2 cellular contexts compared by ENCODE assay signal in genomic region chr6:170429457-170429856, GRCh38.
TF ChIP-seq lines count a peak whose summit lies in the region.

No MANE protein-coding gene starts in this region.

TF ChIP-seq in SK-N-SH, 30 proteins besides CTCF, POLR2A, EP300 and RAD21 (continued from another document):
- TF ChIP-seq IRF3 (IDR thresholded peaks at IDR 0.05; ENCODE audit: low read depth, low read length) (no peak), RCOR1 (IDR thresholded peaks at IDR 0.05; ENCODE audit: low read length) (no peak), SMC3 (IDR thresholded peaks at IDR 0.05; ENCODE audit: low read depth, low read length) (no peak), NFIC (IDR thresholded peaks at IDR 0.05; ENCODE audit: borderline replicate concordance) (no peak), ELF1 (IDR thresholded peaks at IDR 0.05) (no peak), JUND (IDR thresholded peaks at IDR 0.05) (no peak), ZBTB33 (IDR thresholded peaks at IDR 0.05; ENCODE audit: borderline replicate concordance, low read depth) (no peak), USF2 (IDR thresholded peaks at IDR 0.05; ENCODE audit: borderline replicate concordance, low read depth, low read length) (no peak), YY1 (IDR thresholded peaks at IDR 0.05; ENCODE audit: low read depth) (no peak), MEF2A (IDR thresholded peaks at IDR 0.05; ENCODE audit: borderline replicate concordance, low read depth) (no peak), POLR2AphosphoS5 (IDR thresholded peaks at IDR 0.05; ENCODE audit: low read depth, low read length) (no peak), FOSL2 (IDR thresholded peaks at IDR 0.05; ENCODE audit: borderline replicate concordance, low read depth) (no peak), MAX (IDR thresholded peaks at IDR 0.05; ENCODE audit: low read depth) (no peak), EZH2phosphoT487 (IDR thresholded peaks at IDR 0.05; ENCODE audit: borderline replicate concordance, low read depth) (no peak)

TF ChIP-seq in SK-N-SH treated with all-trans-retinoic acid at 6 μM for 48 hours, 23 proteins besides CTCF, POLR2A, EP300 and RAD21 (continued from another document):
- no peak for TF ChIP-seq POU6F1 (CRISPR knock-in tag; IDR thresholded peaks at IDR 0.05; ENCODE audit: borderline replicate concordance, low read depth)
- TF ChIP-seq GLIS3 (CRISPR knock-in tag; IDR thresholded peaks at IDR 0.05), result no peak
- TF ChIP-seq ZNF8 (CRISPR knock-in tag; IDR thresholded peaks at IDR 0.05), result no peak
- TF ChIP-seq TOX (CRISPR knock-in tag; IDR thresholded peaks at IDR 0.05; ENCODE audit: borderline replicate concordance), result no peak
- no peak for TF ChIP-seq RARB (CRISPR knock-in tag; IDR thresholded peaks at IDR 0.05)
- TF ChIP-seq ZFP3 (CRISPR knock-in tag; IDR thresholded peaks at IDR 0.05), result no peak
- TF ChIP-seq ZFP30 (CRISPR knock-in tag; IDR thresholded peaks at IDR 0.05), result no peak
- TF ChIP-seq PPARA (CRISPR knock-in tag; IDR thresholded peaks at IDR 0.05; ENCODE audit: borderline replicate concordance), result no peak
- TF ChIP-seq ZNF565 (CRISPR knock-in tag; conservative IDR thresholded peaks at IDR 0.05; ENCODE audit: low read depth), result no peak
- TF ChIP-seq ZC3H10 (CRISPR knock-in tag; IDR thresholded peaks at IDR 0.05), result no peak
- TF ChIP-seq ZNF70 (CRISPR knock-in tag; IDR thresholded peaks at IDR 0.05), result no peak
- no peak for TF ChIP-seq CREB5 (CRISPR knock-in tag; IDR thresholded peaks at IDR 0.05; ENCODE audit: low read depth)
- no peak for TF ChIP-seq ARNTL (CRISPR knock-in tag; IDR thresholded peaks at IDR 0.05; ENCODE audit: borderline replicate concordance, low read depth)
